ENCODE assay signal across 24 cellular contexts in the genomic region with DNA sequence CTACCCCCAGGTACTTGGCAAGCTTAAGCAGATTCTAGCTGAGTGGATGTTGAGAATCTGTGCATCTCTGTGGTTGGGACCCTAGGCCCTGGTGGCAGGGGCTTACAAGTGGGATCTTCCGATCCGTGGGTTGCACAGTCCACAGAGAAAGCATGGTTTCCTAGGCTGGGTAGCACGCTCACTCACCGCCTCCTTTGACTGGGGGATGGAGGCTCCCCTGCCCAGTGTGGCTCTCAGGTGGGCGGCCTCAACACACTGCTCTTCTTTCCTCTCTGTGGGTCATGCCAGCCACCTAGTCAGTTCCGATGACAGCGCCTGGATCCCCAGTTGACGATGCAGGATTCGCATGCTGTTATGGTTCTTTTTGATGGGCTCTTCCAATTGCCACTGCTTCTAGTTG.
"Had no signal": no experiment of that assay in that cellular context is flagged by ENCODE, and none has a peak within 500 bp of the region (broad histone marks: within the 10 kb centered on the region; RNA-seq: fewer than 3 reads in every experiment).

No MANE protein-coding gene starts in this region.

- H3K4me3 ChIP-seq: esophagus squamous epithelium, gastrocnemius medialis, heart right ventricle, left lung, lower lobe of right lung, mucosa of descending colon had no signal

- H3K4me3 Mint-ChIP-seq: dendritic cell treated with granulocyte-macrophage colony-stimulating factor and Interleukin-4, amounts not matched to agents 40 ng/mL and 50 ng/mL, for 4 days; effector memory CD8-positive, alpha-beta T cell; endodermal cell; mesothelial cell of epicardium; naive B cell had no signal

- ATAC-seq: effector memory CD8-positive, alpha-beta T cell; esophagus mucosa; gastrocnemius medialis; heart right ventricle; left cardiac atrium; left lung; left ventricle myocardium superior; lower lobe of right lung; mucosa of descending colon had no signal

- H3K4me1 ChIP-seq: esophagus squamous epithelium, gastrocnemius medialis, heart right ventricle, left lung, lower lobe of right lung had no signal

- H3K27ac ChIP-seq: epithelial cell of prostate, esophagus squamous epithelium, gastrocnemius medialis, heart right ventricle, left lung, lower lobe of right lung had no signal

- DNase-seq: cortex of kidney; effector CD8-positive, alpha-beta T cell; effector memory CD8-positive, alpha-beta T cell; endodermal cell; erythroblast; esophagus squamous epithelium; foreskin fibroblast; foreskin melanocyte; gastrocnemius medialis; glutamatergic neuron; head of caudate nucleus; heart right ventricle; hippocampal formation; left cardiac atrium; left ventricle myocardium superior; lower lobe of right lung; mesenchymal stem cell; mucosa of descending colon; naive B cell had no signal

- H3K36me3 ChIP-seq: esophagus squamous epithelium, gastrocnemius medialis, heart right ventricle, left lung, lower lobe of right lung had no signal

- H3K9me3 ChIP-seq: esophagus squamous epithelium, gastrocnemius medialis, lower lobe of right lung, mucosa of descending colon had no signal

- H3K36me3 Mint-ChIP-seq: mesothelial cell of epicardium, naive B cell had no signal

- H3K4me1 Mint-ChIP-seq: endodermal cell, mesothelial cell of epicardium, naive B cell had no signal

- H3K27ac Mint-ChIP-seq: dendritic cell treated with granulocyte-macrophage colony-stimulating factor and Interleukin-4, amounts not matched to agents 40 ng/mL and 50 ng/mL, for 4 days; effector memory CD8-positive, alpha-beta T cell; endodermal cell; mesothelial cell of epicardium; naive B cell had no signal

- H3K27me3 Mint-ChIP-seq: dendritic cell treated with granulocyte-macrophage colony-stimulating factor and Interleukin-4, amounts not matched to agents 40 ng/mL and 50 ng/mL, for 4 days; effector memory CD8-positive, alpha-beta T cell; naive B cell had no signal

- H3K27me3 ChIP-seq: esophagus squamous epithelium, gastrocnemius medialis, heart right ventricle, left lung had no signal
